In genomic region chr15:90387534-90388461, GRCh38 we compare ENCODE assay signal across 1 cellular context.
TF ChIP-seq lines count a peak whose summit lies in the region.

Gene IQGAP1 (plus strand): TSS chr15:90388242. CDS start chr15:90388342, 100 bp downstream.

TF ChIP-seq in HEK293, 187 proteins besides CTCF, POLR2A, EP300 and RAD21 (continued from another document and continues in another):
- TF ChIP-seq ZNF18 (tag by site-specific recombination; IDR thresholded peaks at IDR 0.05) (no peak), ZFP3 (tag by site-specific recombination; IDR thresholded peaks at IDR 0.05; ENCODE audit: low read depth) (no peak), PRDM2 (tag by site-specific recombination; IDR thresholded peaks at IDR 0.05; ENCODE audit: borderline replicate concordance) (no peak), ZNF335 (tag by site-specific recombination; conservative IDR thresholded peaks at IDR 0.05) (peak; percentile 97), ZBTB17 (tag by site-specific recombination; IDR thresholded peaks at IDR 0.05) (no peak), ZNF791 (tag by site-specific recombination; IDR thresholded peaks at IDR 0.05) (no peak), OSR2 (tag by site-specific recombination; IDR thresholded peaks at IDR 0.05) (peak; percentile 95), ZNF10 (tag by site-specific recombination; IDR thresholded peaks at IDR 0.05) (no peak), ZNF223 (tag by site-specific recombination; IDR thresholded peaks at IDR 0.05) (no peak), PBX3 (CRISPR knock-in tag; IDR thresholded peaks at IDR 0.05) (peak; percentile 84; the same call in 1 of the 2 replicates), BCL11A (tag by site-specific recombination; IDR thresholded peaks at IDR 0.05; ENCODE audit: low read depth) (no peak), ZNF248 (tag by site-specific recombination; IDR thresholded peaks at IDR 0.05) (no peak), ZBTB20 (tag by site-specific recombination; IDR thresholded peaks at IDR 0.05) (no peak), ZNF843 (tag by site-specific recombination; IDR thresholded peaks at IDR 0.05) (no peak), FEZF1 (tag by site-specific recombination; IDR thresholded peaks at IDR 0.05) (no peak), HOXC10 (CRISPR knock-in tag; IDR thresholded peaks at IDR 0.05) (no peak), ZNF184 (tag by site-specific recombination; IDR thresholded peaks at IDR 0.05) (no peak), ZBTB48 (tag by site-specific recombination; IDR thresholded peaks at IDR 0.05) (no peak), ZNF488 (tag by site-specific recombination; IDR thresholded peaks at IDR 0.05) (no peak), YY1 (tag by site-specific recombination; IDR thresholded peaks at IDR 0.05) (peak; percentile 77; the same call in 1 of the 2 replicates), ZNF214 (tag by site-specific recombination; IDR thresholded peaks at IDR 0.05; ENCODE audit: borderline replicate concordance) (no peak), ZNF692 (tag by site-specific recombination; IDR thresholded peaks at IDR 0.05) (no peak; the same call in 1 of the 2 replicates), ZNF558 (tag by site-specific recombination; IDR thresholded peaks at IDR 0.05) (no peak), ZNF639 (tag by site-specific recombination; IDR thresholded peaks at IDR 0.05) (no peak), REPIN1 (tag by site-specific recombination; IDR thresholded peaks at IDR 0.05; ENCODE audit: low read depth) (no peak), ZNF16 (tag by site-specific recombination; IDR thresholded peaks at IDR 0.05; ENCODE audit: low read depth) (no peak), KLF16 (tag by site-specific recombination; IDR thresholded peaks at IDR 0.05) (peak; percentile 55; the same call in 1 of the 2 replicates), ZNF830 (tag by site-specific recombination; IDR thresholded peaks at IDR 0.05; ENCODE audit: low read depth) (no peak), ZFP37 (tag by site-specific recombination; IDR thresholded peaks at IDR 0.05) (no peak), SP2 (tag by site-specific recombination; IDR thresholded peaks at IDR 0.05) (peak; percentile 92), ZSCAN5A (tag by site-specific recombination; IDR thresholded peaks at IDR 0.05) (no peak), ZNF473 (tag by site-specific recombination; IDR thresholded peaks at IDR 0.05) (no peak), ZNF121 (tag by site-specific recombination; IDR thresholded peaks at IDR 0.05) (no peak), EGR2 (tag by site-specific recombination; IDR thresholded peaks at IDR 0.05; ENCODE audit: low read depth) (0 out of 2 replicates have a peak, but pooled peaks have one; percentile 11), ZNF26 (tag by site-specific recombination; IDR thresholded peaks at IDR 0.05) (no peak), SP3 (tag by site-specific recombination; IDR thresholded peaks at IDR 0.05) (peak; percentile 95), ZNF148 (tag by site-specific recombination; IDR thresholded peaks at IDR 0.05; ENCODE audit: borderline replicate concordance) (no peak), ZNF585B (tag by site-specific recombination; IDR thresholded peaks at IDR 0.05) (no peak), HOXD13 (CRISPR knock-in tag; IDR thresholded peaks at IDR 0.05; ENCODE audit: borderline replicate concordance) (no peak), ZNF513 (tag by site-specific recombination; IDR thresholded peaks at IDR 0.05) (no peak)
